24 cellular contexts compared by ENCODE assay signal in the genomic region with DNA sequence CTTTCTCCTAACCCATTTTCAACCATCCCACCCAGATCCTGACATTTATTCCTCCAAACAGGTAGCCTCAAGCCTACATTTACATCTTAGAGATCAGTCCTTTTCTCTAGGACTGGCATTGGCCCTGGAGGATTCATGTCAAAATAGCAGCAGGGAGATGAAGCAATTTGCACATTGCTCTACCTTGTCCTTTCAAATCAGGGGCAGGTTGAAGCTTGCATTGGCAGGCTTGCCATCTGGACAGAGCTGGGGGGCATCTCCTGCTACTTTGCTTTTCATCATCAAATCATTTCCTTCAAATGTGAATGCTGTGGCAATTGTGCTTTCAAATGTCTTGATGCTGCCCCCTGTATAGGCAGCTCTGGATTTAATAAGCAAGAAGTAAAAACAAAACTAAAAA. TPM values are rescaled to one million over a fixed set of nuclear protein-coding genes. Genes with fewer than 3 reads are reported as not detected.
A peak's percentile ranks its signal among the peaks of the same experiment; 100 is the strongest.
DNase-seq lines count a peak whose midpoint lies in the region; ATAC-seq and TF ChIP-seq lines count a peak whose summit lies in the region.
"Had no signal": no experiment of that assay in that cellular context is flagged by ENCODE, and none has a peak within 500 bp of the region (broad histone marks: within the 10 kb centered on the region; RNA-seq: fewer than 3 reads in every experiment).

No MANE protein-coding gene starts in this region.

- 0 out of 2 replicates have a peak overlapping the region, but pooled peaks have one; percentile 17 for H3K4me2 ChIP-seq in GM23338
- H3K4me2 ChIP-seq: neural progenitor cell had no signal

- H3K79me2 ChIP-seq in GM23338 (replicated peaks; ENCODE audit: insufficient read depth): peaks cover 25% of the 10 kb centered on the region

- H3K4me3 ChIP-seq in GM23338: no peak overlapping the region
- H3K4me3 ChIP-seq: breast epithelium, neural progenitor cell, right lobe of liver had no signal

- H3K27me3 ChIP-seq in GM23338 (ENCODE audit: insufficient read depth): no peaks in the 10 kb centered on the region
- no peaks in the 10 kb centered on the region for H3K27me3 ChIP-seq in layer of hippocampus (ENCODE audit: control insufficient read depth, insufficient read depth, low read length)
- H3K27me3 ChIP-seq: breast epithelium, neural progenitor cell, right lobe of liver had no signal

- CTCF ChIA-PET in MCF 10A (lab: Yijun Ruan, JAX): interaction anchor here (0.6 to 1.0 kb wide), 4 partner anchors 12 to 340 kb away, joined by 3 to 5 read pairs (median 3); no protein-coding TSS in a partner anchor

- no TSS peak for BruUV-seq in MCF 10A (replicated peaks; lab: Mats Ljungman, UMichigan)

- H3K4me3 Mint-ChIP-seq in GM23338: no peak overlapping the region
- no peak overlapping the region for H3K4me3 Mint-ChIP-seq in MCF 10A (ENCODE audit: unreplicated experiment)
- H3K4me3 Mint-ChIP-seq: CD4-positive, CD25-positive, alpha-beta regulatory T cell; dendritic cell treated with granulocyte-macrophage colony-stimulating factor and Interleukin-4, amounts not matched to agents 40 ng/mL and 50 ng/mL, for 4 days; neural progenitor cell; stimulated activated naive B cell treated with anti-CD40 and anti-IgM and Interleukin-4, amounts not matched to agents 10 μg/mL and 1 μg/mL and 100 μg/mL, for 72 hours had no signal

- H3K9me3 Mint-ChIP-seq in GM23338 (peaks cover 9% of the 10 kb centered on the region; the same call in 2 of the 3 replicates), MCF 10A (ENCODE audit: unreplicated experiment) (peaks cover 13% of the 10 kb centered on the region)

- H3F3A ChIP-seq in GM23338 (replicated peaks; ENCODE audit: low read depth): no peaks in the 10 kb centered on the region

- H3K4me1 ChIP-seq in GM23338 (ENCODE audit: insufficient read depth): peaks cover 36% of the 10 kb centered on the region
- H3K4me1 ChIP-seq: breast epithelium, right lobe of liver had no signal

- H4K20me1 ChIP-seq in GM23338 (replicated peaks; ENCODE audit: insufficient read depth): no peaks in the 10 kb centered on the region

- peaks cover 7% of the 10 kb centered on the region for H3K27me3 Mint-ChIP-seq in GM23338 (ENCODE audit: insufficient read depth, low read depth, poor library complexity)
- no peaks in the 10 kb centered on the region for H3K27me3 Mint-ChIP-seq in MCF 10A (ENCODE audit: insufficient read depth, unreplicated experiment)
- H3K27me3 Mint-ChIP-seq: CD4-positive, CD25-positive, alpha-beta regulatory T cell; dendritic cell treated with granulocyte-macrophage colony-stimulating factor and Interleukin-4, amounts not matched to agents 40 ng/mL and 50 ng/mL, for 4 days had no signal

- no peak for ATAC-seq in GM23338
- ATAC-seq in HG02852 (IDR thresholded peaks at IDR 0.05; ENCODE audit: unreplicated experiment): no peak
- ATAC-seq: right lobe of liver; stimulated activated naive B cell treated with anti-CD40 and anti-IgM and Interleukin-4, amounts not matched to agents 10 μg/mL and 1 μg/mL and 100 μg/mL, for 72 hours had no signal

- no peak for DNase-seq in GM23338 (ENCODE audit: low spot score)
- peak; percentile 38 for DNase-seq in NCI-H1436 treated with DMSO at 0.1 percent for 48 hours (lab: John Stamatoyannopoulos, UW)
- DNase-seq in MCF 10A (ENCODE audit: unreplicated experiment): peak; percentile 62
- no peak for DNase-seq in kidney glomerular epithelial cell (lab: John Stamatoyannopoulos, UW)
- no peak for DNase-seq in CD1c-positive myeloid dendritic cell (ENCODE audit: extremely low spot score)
- DNase-seq: activated CD4-positive, alpha-beta T cell treated with anti-CD3 and anti-CD28 coated beads for 4 hours; activated CD8-positive, alpha-beta memory T cell treated with anti-CD3 and anti-CD28 coated beads for 24 hours; activated naive CD4-positive, alpha-beta T cell; activated T-cell treated with anti-CD3 and anti-CD28 coated beads, Interleukin-2, amount 50 U/mL, for 1 hour; CD4-positive, CD25-positive, alpha-beta regulatory T cell; GOT3; MM.1S; NCI-H2029 treated with DMSO at 0.1 percent for 48 hours; NCI-H748 treated with DMSO at 0.1 percent for 48 hours; right lobe of liver; stimulated activated CD4-positive, alpha-beta T cell treated with anti-CD3 and anti-CD28 coated beads, Interleukin-12 subunit alpha, Interleukin-12 subunit beta, amount 100 ng/mL, for 4 hours; stimulated activated CD4-positive, alpha-beta T cell treated with anti-CD3 and anti-CD28 coated beads, Interleukin-4, amount 100 ng/mL, for 24 hours; stimulated activated naive B cell treated with anti-CD40 and anti-IgM and Interleukin-4, amounts not matched to agents 10 μg/mL and 1 μg/mL and 100 μg/mL, for 72 hours had no signal

- H3K4me1 Mint-ChIP-seq in GM23338 (peaks cover 47% of the 10 kb centered on the region), MCF 10A (ENCODE audit: insufficient read depth, unreplicated experiment) (peaks cover 6% of the 10 kb centered on the region)

- intact Hi-C loops in MCF 10A (cut with micrococcal nuclease): no loop called here

- POLR2A ChIA-PET in MCF 10A (lab: Yijun Ruan, JAX): interaction anchor here (1.6 kb wide), 1 partner anchor 15 kb away, joined by 7 read pairs; no protein-coding TSS in a partner anchor

- H3K27ac Mint-ChIP-seq in GM23338 (no peak overlapping the region), MCF 10A (ENCODE audit: low read depth, unreplicated experiment) (no peak overlapping the region)
- H3K27ac Mint-ChIP-seq: CD4-positive, CD25-positive, alpha-beta regulatory T cell; dendritic cell treated with granulocyte-macrophage colony-stimulating factor and Interleukin-4, amounts not matched to agents 40 ng/mL and 50 ng/mL, for 4 days; neural progenitor cell; stimulated activated naive B cell treated with anti-CD40 and anti-IgM and Interleukin-4, amounts not matched to agents 10 μg/mL and 1 μg/mL and 100 μg/mL, for 72 hours had no signal

- peak overlapping the region; percentile 15; the same call in 1 of the 2 replicates for H3K27ac ChIP-seq in GM23338 (ENCODE audit: low read depth)
- H3K27ac ChIP-seq in layer of hippocampus (ENCODE audit: low read depth, low read length): peak overlapping the region; percentile 15
- H3K27ac ChIP-seq: breast epithelium, neural progenitor cell, right lobe of liver had no signal

- no peak for TF ChIP-seq CTCF in GM23338 (conservative IDR thresholded peaks at IDR 0.05; ENCODE audit: low read depth in 2 of 2)
- TF ChIP-seq CTCF in MCF 10A (IDR thresholded peaks at IDR 0.05; ENCODE audit: unreplicated experiment): no peak

- H3K9me2 ChIP-seq in GM23338 (ENCODE audit: insufficient read depth): no peaks in the 10 kb centered on the region

- no peak overlapping the region for H2AFZ ChIP-seq in GM23338
- H2AFZ ChIP-seq: neural progenitor cell had no signal

- H3K36me3 ChIP-seq in GM23338 (ENCODE audit: insufficient read depth): no peaks in the 10 kb centered on the region
- H3K36me3 ChIP-seq: breast epithelium, right lobe of liver had no signal

- H3K36me3 Mint-ChIP-seq in GM23338 (ENCODE audit: low read depth): peaks cover 8% of the 10 kb centered on the region
- no peaks in the 10 kb centered on the region for H3K36me3 Mint-ChIP-seq in MCF 10A (ENCODE audit: insufficient read depth, unreplicated experiment)
- H3K36me3 Mint-ChIP-seq: CD4-positive, CD25-positive, alpha-beta regulatory T cell had no signal

RNA-seq across cellular contexts. Expression of a gene that starts 47.7 kb away (rescaled TPM):
- total RNA-seq in GM23338 (2014; rRNA removed; shearing (Covaris generic)): 46.5 and 49.1 TPM in 2 replicates
- 37.8 and 45.0 TPM in 2 replicates for polyA plus RNA-seq in GM23338 (2016; fragmentation: Nextera tagmentation; extraction: Ambion mirVana)
- total RNA-seq in MCF 10A (2022): 0.10 and 0.21 TPM in 2 replicates
- total RNA-seq: HT-29 had no signal

Comparison
In these comparisons a context has a peak if more than half of its experiments do, and no peak if none do; other contexts are left out.
1. DNase-seq: peak in NCI-H1436 treated with DMSO at 0.1 percent for 48 hours (single experiment) and MCF 10A (single experiment); none in GM23338 (single experiment), kidney glomerular epithelial cell (single experiment) and CD1c-positive myeloid dendritic cell (single experiment).
2. RNA of a gene that starts 47.7 kb away (total RNA-seq): 46.5 to 49.1 TPM in GM23338; 0.10 to 0.21 TPM in MCF 10A; every median in the first group is over 10 times any median in the second.